In genomic region chr5:178150977-178151734, GRCh38 we compare ENCODE assay signal across 1 cellular context.
TF ChIP-seq lines count a peak whose summit lies in the region.

No MANE protein-coding gene starts in this region.

TF ChIP-seq in K562, 482 proteins besides CTCF, POLR2A, EP300 and RAD21:
- TF ChIP-seq SRSF1 (IDR thresholded peaks at IDR 0.05; ENCODE audit: low read depth, low read length) (no peak), POLR2G (IDR thresholded peaks at IDR 0.05; ENCODE audit: low read depth, low read length) (peak; percentile 65; the same call in 1 of the 2 replicates), SUPT5H (IDR thresholded peaks at IDR 0.05) (peak; percentile 51), POLR2AphosphoS5 (IDR thresholded peaks at IDR 0.05; ENCODE audit: control insufficient read depth, insufficient read depth, low read depth, low read length) (0 out of 2 replicates have a peak, but pooled peaks have one; percentile 19), POLR2AphosphoS2 (IDR thresholded peaks at IDR 0.05; ENCODE audit: low read length) (peak; percentile 85), ZNF263 (CRISPR knock-in tag; IDR thresholded peaks at IDR 0.05; ENCODE audit: borderline replicate concordance) (0 out of 2 replicates have a peak, but pooled peaks have one; percentile 23), MITF (IDR thresholded peaks at IDR 0.05) (no peak), RBFOX2 (IDR thresholded peaks at IDR 0.05; ENCODE audit: low read depth, low read length) (peak; percentile 47; the same call in 1 of the 2 replicates), ZNF511 (CRISPR knock-in tag; IDR thresholded peaks at IDR 0.05) (peak; percentile 24; the same call in 1 of the 2 replicates), CXXC5 (CRISPR knock-in tag; IDR thresholded peaks at IDR 0.05) (no peak), EWSR1 (IDR thresholded peaks at IDR 0.05; ENCODE audit: borderline replicate concordance, low read depth, partially characterized antibody) (peak; percentile 75)
- TF ChIP-seq, protein P1, sequence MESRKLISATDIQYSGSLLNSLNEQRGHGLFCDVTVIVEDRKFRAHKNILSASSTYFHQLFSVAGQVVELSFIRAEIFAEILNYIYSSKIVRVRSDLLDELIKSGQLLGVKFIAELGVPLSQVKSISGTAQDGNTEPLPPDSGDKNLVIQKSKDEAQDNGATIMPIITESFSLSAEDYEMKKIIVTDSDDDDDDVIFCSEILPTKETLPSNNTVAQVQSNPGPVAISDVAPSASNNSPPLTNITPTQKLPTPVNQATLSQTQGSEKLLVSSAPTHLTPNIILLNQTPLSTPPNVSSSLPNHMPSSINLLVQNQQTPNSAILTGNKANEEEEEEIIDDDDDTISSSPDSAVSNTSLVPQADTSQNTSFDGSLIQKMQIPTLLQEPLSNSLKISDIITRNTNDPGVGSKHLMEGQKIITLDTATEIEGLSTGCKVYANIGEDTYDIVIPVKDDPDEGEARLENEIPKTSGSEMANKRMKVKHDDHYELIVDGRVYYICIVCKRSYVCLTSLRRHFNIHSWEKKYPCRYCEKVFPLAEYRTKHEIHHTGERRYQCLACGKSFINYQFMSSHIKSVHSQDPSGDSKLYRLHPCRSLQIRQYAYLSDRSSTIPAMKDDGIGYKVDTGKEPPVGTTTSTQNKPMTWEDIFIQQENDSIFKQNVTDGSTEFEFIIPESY (CRISPR knock-in tag; IDR thresholded peaks at IDR 0.05) = peak; percentile 54; the same call in 1 of the 2 replicates
- TF ChIP-seq, protein P2, sequence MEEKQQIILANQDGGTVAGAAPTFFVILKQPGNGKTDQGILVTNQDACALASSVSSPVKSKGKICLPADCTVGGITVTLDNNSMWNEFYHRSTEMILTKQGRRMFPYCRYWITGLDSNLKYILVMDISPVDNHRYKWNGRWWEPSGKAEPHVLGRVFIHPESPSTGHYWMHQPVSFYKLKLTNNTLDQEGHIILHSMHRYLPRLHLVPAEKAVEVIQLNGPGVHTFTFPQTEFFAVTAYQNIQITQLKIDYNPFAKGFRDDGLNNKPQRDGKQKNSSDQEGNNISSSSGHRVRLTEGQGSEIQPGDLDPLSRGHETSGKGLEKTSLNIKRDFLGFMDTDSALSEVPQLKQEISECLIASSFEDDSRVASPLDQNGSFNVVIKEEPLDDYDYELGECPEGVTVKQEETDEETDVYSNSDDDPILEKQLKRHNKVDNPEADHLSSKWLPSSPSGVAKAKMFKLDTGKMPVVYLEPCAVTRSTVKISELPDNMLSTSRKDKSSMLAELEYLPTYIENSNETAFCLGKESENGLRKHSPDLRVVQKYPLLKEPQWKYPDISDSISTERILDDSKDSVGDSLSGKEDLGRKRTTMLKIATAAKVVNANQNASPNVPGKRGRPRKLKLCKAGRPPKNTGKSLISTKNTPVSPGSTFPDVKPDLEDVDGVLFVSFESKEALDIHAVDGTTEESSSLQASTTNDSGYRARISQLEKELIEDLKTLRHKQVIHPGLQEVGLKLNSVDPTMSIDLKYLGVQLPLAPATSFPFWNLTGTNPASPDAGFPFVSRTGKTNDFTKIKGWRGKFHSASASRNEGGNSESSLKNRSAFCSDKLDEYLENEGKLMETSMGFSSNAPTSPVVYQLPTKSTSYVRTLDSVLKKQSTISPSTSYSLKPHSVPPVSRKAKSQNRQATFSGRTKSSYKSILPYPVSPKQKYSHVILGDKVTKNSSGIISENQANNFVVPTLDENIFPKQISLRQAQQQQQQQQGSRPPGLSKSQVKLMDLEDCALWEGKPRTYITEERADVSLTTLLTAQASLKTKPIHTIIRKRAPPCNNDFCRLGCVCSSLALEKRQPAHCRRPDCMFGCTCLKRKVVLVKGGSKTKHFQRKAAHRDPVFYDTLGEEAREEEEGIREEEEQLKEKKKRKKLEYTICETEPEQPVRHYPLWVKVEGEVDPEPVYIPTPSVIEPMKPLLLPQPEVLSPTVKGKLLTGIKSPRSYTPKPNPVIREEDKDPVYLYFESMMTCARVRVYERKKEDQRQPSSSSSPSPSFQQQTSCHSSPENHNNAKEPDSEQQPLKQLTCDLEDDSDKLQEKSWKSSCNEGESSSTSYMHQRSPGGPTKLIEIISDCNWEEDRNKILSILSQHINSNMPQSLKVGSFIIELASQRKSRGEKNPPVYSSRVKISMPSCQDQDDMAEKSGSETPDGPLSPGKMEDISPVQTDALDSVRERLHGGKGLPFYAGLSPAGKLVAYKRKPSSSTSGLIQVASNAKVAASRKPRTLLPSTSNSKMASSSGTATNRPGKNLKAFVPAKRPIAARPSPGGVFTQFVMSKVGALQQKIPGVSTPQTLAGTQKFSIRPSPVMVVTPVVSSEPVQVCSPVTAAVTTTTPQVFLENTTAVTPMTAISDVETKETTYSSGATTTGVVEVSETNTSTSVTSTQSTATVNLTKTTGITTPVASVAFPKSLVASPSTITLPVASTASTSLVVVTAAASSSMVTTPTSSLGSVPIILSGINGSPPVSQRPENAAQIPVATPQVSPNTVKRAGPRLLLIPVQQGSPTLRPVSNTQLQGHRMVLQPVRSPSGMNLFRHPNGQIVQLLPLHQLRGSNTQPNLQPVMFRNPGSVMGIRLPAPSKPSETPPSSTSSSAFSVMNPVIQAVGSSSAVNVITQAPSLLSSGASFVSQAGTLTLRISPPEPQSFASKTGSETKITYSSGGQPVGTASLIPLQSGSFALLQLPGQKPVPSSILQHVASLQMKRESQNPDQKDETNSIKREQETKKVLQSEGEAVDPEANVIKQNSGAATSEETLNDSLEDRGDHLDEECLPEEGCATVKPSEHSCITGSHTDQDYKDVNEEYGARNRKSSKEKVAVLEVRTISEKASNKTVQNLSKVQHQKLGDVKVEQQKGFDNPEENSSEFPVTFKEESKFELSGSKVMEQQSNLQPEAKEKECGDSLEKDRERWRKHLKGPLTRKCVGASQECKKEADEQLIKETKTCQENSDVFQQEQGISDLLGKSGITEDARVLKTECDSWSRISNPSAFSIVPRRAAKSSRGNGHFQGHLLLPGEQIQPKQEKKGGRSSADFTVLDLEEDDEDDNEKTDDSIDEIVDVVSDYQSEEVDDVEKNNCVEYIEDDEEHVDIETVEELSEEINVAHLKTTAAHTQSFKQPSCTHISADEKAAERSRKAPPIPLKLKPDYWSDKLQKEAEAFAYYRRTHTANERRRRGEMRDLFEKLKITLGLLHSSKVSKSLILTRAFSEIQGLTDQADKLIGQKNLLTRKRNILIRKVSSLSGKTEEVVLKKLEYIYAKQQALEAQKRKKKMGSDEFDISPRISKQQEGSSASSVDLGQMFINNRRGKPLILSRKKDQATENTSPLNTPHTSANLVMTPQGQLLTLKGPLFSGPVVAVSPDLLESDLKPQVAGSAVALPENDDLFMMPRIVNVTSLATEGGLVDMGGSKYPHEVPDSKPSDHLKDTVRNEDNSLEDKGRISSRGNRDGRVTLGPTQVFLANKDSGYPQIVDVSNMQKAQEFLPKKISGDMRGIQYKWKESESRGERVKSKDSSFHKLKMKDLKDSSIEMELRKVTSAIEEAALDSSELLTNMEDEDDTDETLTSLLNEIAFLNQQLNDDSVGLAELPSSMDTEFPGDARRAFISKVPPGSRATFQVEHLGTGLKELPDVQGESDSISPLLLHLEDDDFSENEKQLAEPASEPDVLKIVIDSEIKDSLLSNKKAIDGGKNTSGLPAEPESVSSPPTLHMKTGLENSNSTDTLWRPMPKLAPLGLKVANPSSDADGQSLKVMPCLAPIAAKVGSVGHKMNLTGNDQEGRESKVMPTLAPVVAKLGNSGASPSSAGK (IDR thresholded peaks at IDR 0.05) = no peak
